1 cellular context compared by ENCODE assay signal in genomic region chr17:59892849-59893616, GRCh38.
TF ChIP-seq lines count a peak whose summit lies in the region.

TSS of gene RPS6KB1 (plus strand) at chr17:59893121. CDS start at chr17:59893185, 64 bp downstream.
TSS of gene TUBD1 (minus strand) at chr17:59892943. CDS start at chr17:59891002, 1,941 bp downstream.

TF ChIP-seq in HepG2, 621 proteins besides CTCF, POLR2A, EP300 and RAD21 (continued from another document and continues in another):
- TF ChIP-seq PRDM4 (CRISPR knock-in tag; IDR thresholded peaks at IDR 0.05; ENCODE audit: borderline replicate concordance), result no peak
- peak; percentile 89 for TF ChIP-seq ZNF264 (CRISPR knock-in tag; IDR thresholded peaks at IDR 0.05)
- TF ChIP-seq TCF7L2 (IDR thresholded peaks at IDR 0.05; ENCODE audit: low read depth, low read length), result no peak
- TF ChIP-seq ZNF430 (CRISPR knock-in tag; IDR thresholded peaks at IDR 0.05), result peak; percentile 90; the same call in 1 of the 2 replicates
- no peak; the same call in 1 of the 2 replicates for TF ChIP-seq NFRKB (IDR thresholded peaks at IDR 0.05)
- no peak for TF ChIP-seq ZSCAN5A (CRISPR knock-in tag; IDR thresholded peaks at IDR 0.05; ENCODE audit: borderline replicate concordance)
- no peak for TF ChIP-seq ZNF18 (CRISPR knock-in tag; IDR thresholded peaks at IDR 0.05; ENCODE audit: insufficient replicate concordance)
- TF ChIP-seq ZNF260 (CRISPR knock-in tag; IDR thresholded peaks at IDR 0.05; ENCODE audit: borderline replicate concordance, low read depth), result no peak
- TF ChIP-seq HBP1 (CRISPR knock-in tag; IDR thresholded peaks at IDR 0.05; ENCODE audit: low read depth), result no peak; the same call in none of the 2 replicates
- peak; percentile 97; the same call in 1 of the 2 replicates for TF ChIP-seq BRCA1 (CRISPR knock-in tag; IDR thresholded peaks at IDR 0.05)
- peak; percentile 92 for TF ChIP-seq KDM2A (CRISPR knock-in tag; IDR thresholded peaks at IDR 0.05; ENCODE audit: borderline replicate concordance, low read depth)
- TF ChIP-seq STAT5B (CRISPR knock-in tag; IDR thresholded peaks at IDR 0.05), result peak; percentile 69; the same call in 1 of the 2 replicates
- no peak; the same call in 1 of the 2 replicates for TF ChIP-seq ZNF343 (CRISPR knock-in tag; IDR thresholded peaks at IDR 0.05)
- TF ChIP-seq MEIS1 (CRISPR knock-in tag; IDR thresholded peaks at IDR 0.05; ENCODE audit: borderline replicate concordance), result no peak
- no peak for TF ChIP-seq SMARCC2 (IDR thresholded peaks at IDR 0.05)
- TF ChIP-seq TSC22D2 (CRISPR knock-in tag; IDR thresholded peaks at IDR 0.05; ENCODE audit: borderline replicate concordance), result no peak
- no peak for TF ChIP-seq SP5 (CRISPR knock-in tag; IDR thresholded peaks at IDR 0.05; ENCODE audit: borderline replicate concordance, low read depth)
- TF ChIP-seq ZNF761 (CRISPR knock-in tag; conservative IDR thresholded peaks at IDR 0.05), result no peak
- TF ChIP-seq ZNF44 (CRISPR knock-in tag; IDR thresholded peaks at IDR 0.05), result no peak
- no peak for TF ChIP-seq PLRG1 (conservative IDR thresholded peaks at IDR 0.05)
- peak; percentile 63 for TF ChIP-seq FOXP4 (CRISPR knock-in tag; IDR thresholded peaks at IDR 0.05)
- no peak for TF ChIP-seq ZNF615 (CRISPR knock-in tag; IDR thresholded peaks at IDR 0.05; ENCODE audit: borderline replicate concordance)
- TF ChIP-seq ZNF672 (CRISPR knock-in tag; IDR thresholded peaks at IDR 0.05), result no peak
- no peak for TF ChIP-seq ZNF570 (CRISPR knock-in tag; IDR thresholded peaks at IDR 0.05; ENCODE audit: borderline replicate concordance)
- peak; percentile 91 for TF ChIP-seq SALL1 (CRISPR knock-in tag; IDR thresholded peaks at IDR 0.05)
- no peak for TF ChIP-seq JUNB (CRISPR knock-in tag; IDR thresholded peaks at IDR 0.05; ENCODE audit: borderline replicate concordance)
- peak; percentile 52; the same call in 1 of the 2 replicates for TF ChIP-seq PPARG (CRISPR knock-in tag; conservative IDR thresholded peaks at IDR 0.05)
- no peak for TF ChIP-seq ZNF432 (CRISPR knock-in tag; IDR thresholded peaks at IDR 0.05; ENCODE audit: borderline replicate concordance)
- no peak; the same call in 1 of the 2 replicates for TF ChIP-seq BRF2 (CRISPR knock-in tag; IDR thresholded peaks at IDR 0.05)
- TF ChIP-seq ZNF33A (CRISPR knock-in tag; IDR thresholded peaks at IDR 0.05; ENCODE audit: borderline replicate concordance), result peak; percentile 89; the same call in 1 of the 2 replicates
- TF ChIP-seq ZC3H4 (CRISPR knock-in tag; IDR thresholded peaks at IDR 0.05; ENCODE audit: borderline replicate concordance), result no peak; the same call in 1 of the 2 replicates
- TF ChIP-seq HNRNPL (IDR thresholded peaks at IDR 0.05; ENCODE audit: low read depth, low read length), result no peak
- TF ChIP-seq ZNF281 (CRISPR knock-in tag; IDR thresholded peaks at IDR 0.05; ENCODE audit: borderline replicate concordance), result peak; percentile 27; the same call in 1 of the 2 replicates
- peak; percentile 94 for TF ChIP-seq KAT8 (CRISPR knock-in tag; IDR thresholded peaks at IDR 0.05)
- peak; percentile 11; the same call in 1 of the 2 replicates for TF ChIP-seq HIC2 (CRISPR knock-in tag; IDR thresholded peaks at IDR 0.05; ENCODE audit: low read depth)
- no peak for TF ChIP-seq KLF13 (CRISPR knock-in tag; IDR thresholded peaks at IDR 0.05)
- TF ChIP-seq TEF (CRISPR knock-in tag; IDR thresholded peaks at IDR 0.05), result 0 out of 2 replicates have a peak, but pooled peaks have one; percentile 64
- peak; percentile 97; the same call in 1 of the 2 replicates for TF ChIP-seq ZZZ3 (CRISPR knock-in tag; IDR thresholded peaks at IDR 0.05; ENCODE audit: borderline replicate concordance)
- peak; percentile 74; the same call in 1 of the 2 replicates for TF ChIP-seq SRY (CRISPR knock-in tag; IDR thresholded peaks at IDR 0.05)
- peak; percentile 55; the same call in 1 of the 2 replicates for TF ChIP-seq ZNF790 (CRISPR knock-in tag; IDR thresholded peaks at IDR 0.05; ENCODE audit: borderline replicate concordance)
- TF ChIP-seq HOXA9 (CRISPR knock-in tag; IDR thresholded peaks at IDR 0.05; ENCODE audit: borderline replicate concordance), result 0 out of 2 replicates have a peak, but pooled peaks have one; percentile 12
- TF ChIP-seq SCMH1 (CRISPR knock-in tag; IDR thresholded peaks at IDR 0.05; ENCODE audit: borderline replicate concordance), result no peak
- TF ChIP-seq ZNF180 (CRISPR knock-in tag; IDR thresholded peaks at IDR 0.05; ENCODE audit: borderline replicate concordance, low read depth), result no peak
- TF ChIP-seq MXD3 (CRISPR knock-in tag; IDR thresholded peaks at IDR 0.05), result peak; percentile 67
- TF ChIP-seq ZBTB42 (CRISPR knock-in tag; IDR thresholded peaks at IDR 0.05), result peak; percentile 43; the same call in 1 of the 2 replicates
- TF ChIP-seq CREBL2 (CRISPR knock-in tag; IDR thresholded peaks at IDR 0.05; ENCODE audit: borderline replicate concordance), result no peak; the same call in 1 of the 2 replicates
- TF ChIP-seq BRD4 (CRISPR knock-in tag; IDR thresholded peaks at IDR 0.05), result peak; percentile 97
- peak; percentile 97 for TF ChIP-seq ZNF510 (CRISPR knock-in tag; IDR thresholded peaks at IDR 0.05; ENCODE audit: low read depth)
- TF ChIP-seq FOXK1 (CRISPR knock-in tag; IDR thresholded peaks at IDR 0.05; ENCODE audit: borderline replicate concordance, low read depth), result peak; percentile 92; the same call in 1 of the 2 replicates
- peak; percentile 78; the same call in 1 of the 2 replicates for TF ChIP-seq NR3C1 (CRISPR knock-in tag; IDR thresholded peaks at IDR 0.05)
- no peak for TF ChIP-seq DPF2 (CRISPR knock-in tag; IDR thresholded peaks at IDR 0.05; ENCODE audit: borderline replicate concordance, low read depth)
